Comparison of ENCODE assay signal across 24 cellular contexts in the genomic region with DNA sequence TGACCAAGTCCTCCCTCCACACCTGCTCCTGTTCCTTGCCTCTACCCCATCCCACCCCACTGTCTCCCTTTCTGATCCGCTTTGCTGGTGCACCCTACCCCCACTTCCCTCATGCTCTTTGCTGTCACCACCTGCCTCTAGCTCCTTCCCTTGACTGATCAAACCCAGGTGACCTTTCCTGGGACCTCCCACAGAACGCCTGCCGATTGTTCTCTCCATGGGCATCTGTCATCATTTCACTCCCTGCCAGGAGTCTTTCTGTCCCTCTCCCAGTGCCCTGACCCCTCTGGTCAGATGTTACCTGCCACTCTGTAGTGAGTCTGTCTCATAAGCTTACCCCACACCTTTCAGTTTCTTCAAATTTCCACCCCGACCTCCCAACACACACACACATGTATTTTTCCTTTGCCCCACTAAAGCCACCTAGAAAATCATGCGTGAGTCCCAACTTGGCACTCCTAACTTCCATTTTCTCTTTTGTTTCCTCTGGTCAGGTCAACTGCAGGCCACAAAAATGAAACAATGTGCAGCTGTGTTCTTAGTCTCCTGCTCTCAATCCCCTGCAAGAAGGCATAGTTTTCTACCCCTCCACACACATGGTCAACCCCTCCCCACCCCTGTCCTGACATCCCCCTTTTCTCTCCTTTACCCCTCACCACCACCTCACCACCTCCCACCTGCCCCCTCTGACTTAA.
DNase-seq lines count a peak whose midpoint lies in the region; ATAC-seq, FAIRE-seq and TF ChIP-seq lines count a peak whose summit lies in the region.
"Had no signal": no experiment of that assay in that cellular context is flagged by ENCODE, and none has a peak within 500 bp of the region (broad histone marks: within the 10 kb centered on the region; RNA-seq: fewer than 3 reads in every experiment).

No MANE protein-coding gene starts in this region.

- H4K20me1 ChIP-seq in astrocyte (ENCODE audit: insufficient read depth, low read length) = no peaks in the 10 kb centered on the region

- H3K36me3 Mint-ChIP-seq in astrocyte (ENCODE audit: low read depth, unreplicated experiment) = no peaks in the 10 kb centered on the region
- no peaks in the 10 kb centered on the region for H3K36me3 Mint-ChIP-seq in mesothelial cell of epicardium
- H3K36me3 Mint-ChIP-seq: activated CD4-positive, alpha-beta memory T cell treated with anti-CD3 and anti-CD28 coated beads for 36 hours had no signal

- ATAC-seq in left ventricle myocardium superior (peak; percentile 40), left cardiac atrium (no peak), foreskin keratinocyte (no peak), aorta (ENCODE audit: low FRiP score) (peak; percentile 11), HG03280 (IDR thresholded peaks at IDR 0.05; ENCODE audit: unreplicated experiment) (no peak)
- ATAC-seq: Panc1 had no signal

- H2AFZ ChIP-seq in astrocyte (ENCODE audit: low read depth, low read length) = no peak overlapping the region

- H3K27ac Mint-ChIP-seq in astrocyte (ENCODE audit: unreplicated experiment) (peak overlapping the region; percentile 99), mesothelial cell of epicardium (no peak overlapping the region)
- H3K27ac Mint-ChIP-seq: activated CD4-positive, alpha-beta memory T cell treated with anti-CD3 and anti-CD28 coated beads for 36 hours; CD4-positive, alpha-beta T cell; nephron had no signal

- H3K4me1 ChIP-seq in astrocyte (ENCODE audit: insufficient read depth, low read length) (peaks cover 38% of the 10 kb centered on the region), foreskin keratinocyte (peaks cover 25% of the 10 kb centered on the region), aorta (ENCODE audit: control insufficient read depth in 1 of 2, insufficient read depth in 2 of 2, low read length in 2 of 2) (no peaks in the 10 kb centered on the region)

- H3K36me3 ChIP-seq in astrocyte (ENCODE audit: insufficient read depth, low read length) (no peaks in the 10 kb centered on the region), aorta (ENCODE audit: control insufficient read depth in 1 of 2, insufficient read depth in 2 of 2, low read length in 1 of 2) (no peaks in the 10 kb centered on the region)

- H3K4me1 Mint-ChIP-seq in astrocyte (ENCODE audit: low read depth, unreplicated experiment) (peaks cover 49% of the 10 kb centered on the region), mesothelial cell of epicardium (peaks cover 16% of the 10 kb centered on the region)
- H3K4me1 Mint-ChIP-seq: nephron had no signal

- no peak overlapping the region for H3K4me3 Mint-ChIP-seq in astrocyte (ENCODE audit: unreplicated experiment)
- no peak overlapping the region for H3K4me3 Mint-ChIP-seq in mesothelial cell of epicardium
- H3K4me3 Mint-ChIP-seq: activated CD4-positive, alpha-beta memory T cell treated with anti-CD3 and anti-CD28 coated beads for 36 hours; CD4-positive, alpha-beta T cell; H9; nephron had no signal

- intact Hi-C loops in left ventricle myocardium superior (cut with micrococcal nuclease) = no loop called here
- intact Hi-C loops in left cardiac atrium (cut with DNase I) = no loop called here
- intact Hi-C loops in aorta (cut with DNase I) = no loop called here

- 82 to 87% methylated on average over 5 of the region's 5 CpGs for WGBS in aorta, 2 donors

- H3K9me3 Mint-ChIP-seq in astrocyte (ENCODE audit: unreplicated experiment) = no peaks in the 10 kb centered on the region
- H3K9me3 Mint-ChIP-seq in mesothelial cell of epicardium = no peaks in the 10 kb centered on the region
- H3K9me3 Mint-ChIP-seq: activated CD4-positive, alpha-beta memory T cell treated with anti-CD3 and anti-CD28 coated beads for 36 hours; CD4-positive, alpha-beta T cell; H9; nephron had no signal

- no peaks in the 10 kb centered on the region for H3K79me2 ChIP-seq in astrocyte (ENCODE audit: insufficient read depth, low read length)

- peak overlapping the region; percentile 99 for H3K27ac ChIP-seq in astrocyte (ENCODE audit: low read depth, low read length)
- peak overlapping the region; percentile 42 for H3K27ac ChIP-seq in foreskin keratinocyte
- no peak overlapping the region for H3K27ac ChIP-seq in aorta (ENCODE audit: low read depth in 1 of 2, low read length in 2 of 2)

- H3K27me3 Mint-ChIP-seq in astrocyte (ENCODE audit: low read depth, unreplicated experiment) (no peaks in the 10 kb centered on the region), mesothelial cell of epicardium (ENCODE audit: low read depth) (no peaks in the 10 kb centered on the region)
- H3K27me3 Mint-ChIP-seq: activated CD4-positive, alpha-beta memory T cell treated with anti-CD3 and anti-CD28 coated beads for 36 hours; CD4-positive, alpha-beta T cell had no signal

- H3K9ac ChIP-seq in astrocyte (ENCODE audit: low read length) = peak overlapping the region; percentile 66

- no peak overlapping the region for H3K4me3 ChIP-seq in astrocyte (ENCODE audit: insufficient read depth, low read depth, low read length)
- H3K4me3 ChIP-seq in aorta (ENCODE audit: low read length in 2 of 2) = no peak overlapping the region

- H3K27me3 ChIP-seq in astrocyte (ENCODE audit: insufficient read depth, low read length) (no peaks in the 10 kb centered on the region), foreskin keratinocyte (no peaks in the 10 kb centered on the region), aorta (ENCODE audit: control insufficient read depth in 1 of 2, insufficient read depth in 2 of 2, low read length in 1 of 2) (no peaks in the 10 kb centered on the region)

- FAIRE-seq in astrocyte (lab: Jason Lieb, UNC) = no peak

- H3K9me3 ChIP-seq in astrocyte (ENCODE audit: insufficient read depth, low read depth, low read length) = no peaks in the 10 kb centered on the region
- no peaks in the 10 kb centered on the region for H3K9me3 ChIP-seq in aorta (ENCODE audit: control insufficient read depth, low read length)

- H3K4me2 ChIP-seq in astrocyte (ENCODE audit: low read length) = peak overlapping the region; percentile 15

- no peak for DNase-seq in left ventricle myocardium superior
- DNase-seq in left cardiac atrium = no peak
- peak; percentile 75 for DNase-seq in astrocyte (ENCODE audit: low read depth)
- DNase-seq in foreskin keratinocyte = no peak
- no peak for DNase-seq in aorta
- DNase-seq in DMS153 treated with DMSO at 0.1 percent for 48 hours (lab: John Stamatoyannopoulos, UW; ENCODE audit: unreplicated experiment) = no peak
- DNase-seq in mesothelial cell of epicardium (ENCODE audit: low spot score in 2 of 2, unreplicated experiment in 2 of 2) = no peak
- DNase-seq: activated gamma-delta T cell treated with Interleukin-2 at 50 U/mL for 16 hours; activated T-cell treated with anti-CD3 and anti-CD28 coated beads for 4 hours; caudate nucleus; CD4-positive, alpha-beta T cell; GF-D8; H9; KBM-7; kidney glomerular epithelial cell; midbrain; NCI-H1436 treated with DMSO at 0.1 percent for 48 hours; NCI-H510A; NK-92 treated with Interleukin-12 subunit alpha and Interleukin-12 subunit beta, amount 100 ng/mL, for 24 hours; T1000 had no signal

- TF ChIP-seq CTCF in astrocyte (IDR thresholded peaks at IDR 0.05; ENCODE audit: insufficient read depth, low read depth, low read length) (no peak), foreskin keratinocyte (conservative IDR thresholded peaks at IDR 0.05) (no peak), mesothelial cell of epicardium (IDR thresholded peaks at IDR 0.05; ENCODE audit: unreplicated experiment) (no peak)

Comparison
In these comparisons a context has a peak if more than half of its experiments do, and no peak if none do; other contexts are left out.
1. ATAC-seq: peak in left ventricle myocardium superior (single experiment) and aorta (single experiment); none in left cardiac atrium (0 of 2), foreskin keratinocyte (single experiment) and HG03280 (single experiment).
2. H3K27ac ChIP-seq: peak in astrocyte (single experiment) and foreskin keratinocyte (single experiment); none in aorta (0 of 2).